22 cellular contexts compared by ENCODE assay signal in the genomic region with DNA sequence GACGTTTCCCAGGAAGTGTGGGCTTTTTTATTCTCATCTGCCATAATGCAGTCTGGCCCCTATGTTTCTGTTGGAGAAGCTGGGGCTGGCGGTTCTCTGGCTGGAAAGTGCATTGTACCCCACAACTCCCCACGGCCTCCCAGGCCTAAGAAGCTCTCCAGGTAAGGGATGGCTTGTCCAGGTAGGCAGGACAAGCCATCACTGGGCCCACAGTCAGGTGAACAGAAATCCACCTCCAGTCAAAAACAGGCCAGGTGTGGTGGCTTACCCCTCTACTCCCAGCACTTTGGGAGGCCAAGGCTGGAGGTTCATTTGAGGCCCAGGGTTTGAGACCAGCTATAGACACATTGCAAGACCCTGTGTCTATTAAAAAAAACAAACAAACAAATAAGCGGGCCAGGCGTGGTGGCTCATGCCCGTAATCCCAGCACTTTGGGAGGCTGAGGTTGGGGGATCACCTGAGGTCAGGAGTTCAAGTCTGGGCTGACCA. TPM values are rescaled to one million over a fixed set of nuclear protein-coding genes. Genes with fewer than 3 reads are reported as not detected.
DNase-seq lines count a peak whose midpoint lies in the region; ATAC-seq and TF ChIP-seq lines count a peak whose summit lies in the region.
"Had no signal": no experiment of that assay in that cellular context is flagged by ENCODE, and none has a peak within 500 bp of the region (broad histone marks: within the 10 kb centered on the region; RNA-seq: fewer than 3 reads in every experiment).

No MANE protein-coding gene starts in this region.

- H3K4me3 Mint-ChIP-seq in nephron: peak overlapping the region in 2 of 3 experiments; percentile 58 to 67
- H3K4me3 Mint-ChIP-seq: B cell had no signal

- H3K27ac ChIP-seq in right atrium auricular region: no peak overlapping the region
- H3K27ac ChIP-seq: A549 had no signal

- H3K36me3 Mint-ChIP-seq in nephron (ENCODE audit: low read depth): no peaks in the 10 kb centered on the region
- H3K36me3 Mint-ChIP-seq: CD14-positive monocyte had no signal

- no peaks in the 10 kb centered on the region for H3K27me3 ChIP-seq in right atrium auricular region

- no peaks in the 10 kb centered on the region for H3K36me3 ChIP-seq in right atrium auricular region

- peaks cover 0 to 27% of the 10 kb centered on the region in 2 donors for H3K4me1 ChIP-seq in right atrium auricular region

- DNase-seq in right atrium auricular region (ENCODE audit: low spot score) (peak; percentile 46), left cardiac atrium (no peak), sciatic nerve (ENCODE audit: low spot score) (peak; percentile 47), GM13976 (ENCODE audit: low spot score) (no peak), kidney glomerular epithelial cell (lab: John Stamatoyannopoulos, UW) (no peak), activated gamma-delta T cell (lab: John Stamatoyannopoulos, UW) (no peak)
- DNase-seq: GDM1, Karpas-422, NCI-H1694 treated with DMSO at 0.1 percent for 48 hours, NCI-H446, NCI-H526, OCI-M1, SHP77 treated with DMSO at 0.1 percent for 48 hours had no signal

- H3K4me1 Mint-ChIP-seq in nephron: peaks cover 14% of the 10 kb centered on the region

- no peak overlapping the region for H3K27ac Mint-ChIP-seq in nephron
- H3K27ac Mint-ChIP-seq: B cell, CD14-positive monocyte, IgD-negative memory B cell had no signal

- intact Hi-C loops in left cardiac atrium (cut with DNase I): no loop called here
- intact Hi-C loops in sciatic nerve (cut with DNase I): no loop called here

- H3K9me3 ChIP-seq in right atrium auricular region: peaks cover 0 to 4% of the 10 kb centered on the region in 2 donors

- H3K9me3 Mint-ChIP-seq in nephron: peaks cover 11% of the 10 kb centered on the region

- H3K4me3 ChIP-seq in right atrium auricular region: no peak overlapping the region
- H3K4me3 ChIP-seq: A549 had no signal

- in situ Hi-C loops in GM13976 (cut with MboI; ENCODE audit: low sequenced_read_pairs, unreplicated experiment): no loop called here

- no peak for TF ChIP-seq CTCF in right atrium auricular region (IDR thresholded peaks at IDR 0.05)
- TF ChIP-seq CTCF in nephron (IDR thresholded peaks at IDR 0.05; ENCODE audit: unreplicated experiment in 3 of 3): no peak
- no peak for TF ChIP-seq CTCF in GM13976 (IDR thresholded peaks at IDR 0.05; ENCODE audit: borderline replicate concordance, control extremely low read depth, extremely low read depth, insufficient read depth, missing control alignments)

- H3K27me3 Mint-ChIP-seq in nephron (ENCODE audit: low read depth): peaks cover 29% of the 10 kb centered on the region

- ATAC-seq in left cardiac atrium: no peak
- no peak for ATAC-seq in sciatic nerve
- ATAC-seq in HG02852 (IDR thresholded peaks at IDR 0.05; ENCODE audit: unreplicated experiment): no peak
- ATAC-seq: A549 had no signal

RNA-seq across cellular contexts. Expression of gene WNT9A, which starts 3.0 kb away (rescaled TPM):
- 1 to 10 TPM in 1 of 2 donors, under 1 TPM in 1; 0.78 to 2.2 TPM for total RNA-seq in right atrium auricular region
- 1 to 10 TPM in 1 of 2 donors, under 1 TPM in 1; 0.80 to 1.1 TPM for total RNA-seq in left cardiac atrium
- total RNA-seq in sciatic nerve: 11.4 TPM
- total RNA-seq: B cell had no signal

RNA-seq across cellular contexts. Expression of gene WNT3A, which starts 56.0 kb away (rescaled TPM):
- total RNA-seq in right atrium auricular region (not detected), left cardiac atrium (not detected), sciatic nerve (not detected)
- total RNA-seq: B cell, H4, M059J, RPMI7951 had no signal

Comparison
In these comparisons a context has a peak if more than half of its experiments do, and no peak if none do; other contexts are left out.
1. DNase-seq: peak in right atrium auricular region (single experiment) and sciatic nerve (single experiment); none in left cardiac atrium (single experiment), GM13976 (single experiment), kidney glomerular epithelial cell (single experiment) and activated gamma-delta T cell (single experiment).